In genomic region chr10:7121154-7121797, GRCh38 we compare ENCODE assay signal across 8 cellular contexts.
DNase-seq lines count a peak whose midpoint lies in the region; ATAC-seq, FAIRE-seq and TF ChIP-seq lines count a peak whose summit lies in the region.

No MANE protein-coding gene starts in this region.

- no peak overlapping the region for H3K9ac ChIP-seq in H1 (replicated peaks in 1 of 4; ENCODE audit: extremely low read depth in 1 of 4, low read depth in 3 of 4, low read length in 3 of 4)

- no peak overlapping the region for H2BK12ac ChIP-seq in H1 (ENCODE audit: low read depth, low read length)

- H3K27ac ChIP-seq in CD4-positive, alpha-beta T cell (ENCODE audit: low read depth, low read length): no peak overlapping the region
- no peak overlapping the region for H3K27ac ChIP-seq in H1 (ENCODE audit: low read depth, low read length)

- no peak overlapping the region for H3K4me3 Mint-ChIP-seq in CD4-positive, alpha-beta T cell
- peak overlapping the region in 7 of 10 donors; percentile 16 to 64 (median 35) for H3K4me3 Mint-ChIP-seq in naive thymus-derived CD8-positive, alpha-beta T cell

- no peak overlapping the region for H3K4me3 ChIP-seq in H1 (ENCODE audit: extremely low read depth in 1 of 4, insufficient read depth in 2 of 4, low read depth in 3 of 4, low read length in 4 of 4)

- H2BK15ac ChIP-seq in H1 (ENCODE audit: low read length): no peak overlapping the region

- ATAC-seq in CD4-positive, alpha-beta T cell (ENCODE audit: poor library complexity): peak; percentile 94
- ATAC-seq in GM19452 (IDR thresholded peaks at IDR 0.05; ENCODE audit: unreplicated experiment) (peak; percentile 64), HG03135 (IDR thresholded peaks at IDR 0.05; ENCODE audit: unreplicated experiment) (no peak)
- peak; percentile 97 to 98 for ATAC-seq in naive thymus-derived CD8-positive, alpha-beta T cell

- TF ChIP-seq EP300 in H1 (IDR thresholded peaks at IDR 0.05; ENCODE audit: borderline replicate concordance in 1 of 2, low read depth in 2 of 2, low read length in 2 of 2): no peak

- H2BK20ac ChIP-seq in H1 (ENCODE audit: low read length): no peak overlapping the region

- intact Hi-C loops in CD4-positive, alpha-beta T cell (cut with DNase I, micrococcal nuclease): loop anchor here (1.0 to 10.0 kb wide), 6 partner anchors 72 to 564 kb away; no protein-coding TSS in a partner anchor

- H4K8ac ChIP-seq in H1 (ENCODE audit: extremely low read depth, insufficient read depth, low read length): no peak overlapping the region

- TF ChIP-seq POLR2A in H1 (IDR thresholded peaks at IDR 0.05; ENCODE audit: control extremely low read depth in 1 of 2, low read depth in 2 of 2, low read length in 2 of 2): no peak

- POLR2A ChIA-PET in CD4-positive, alpha-beta T cell (lab: Charles Lee): interaction anchor here (1.1 kb wide), 1 partner anchor 250 kb away, joined by 3 read pairs; no protein-coding TSS in a partner anchor
- POLR2A ChIA-PET in H1 (lab: Charles Lee; ENCODE audit: partially characterized antibody): no interaction called here
- POLR2A ChIA-PET in naive thymus-derived CD8-positive, alpha-beta T cell (lab: Charles Lee): interaction anchor here (1.2 to 1.6 kb wide), 3 partner anchors 287 to 290 kb away, joined by 3 to 6 read pairs (median 5); partner anchors contain the start of gene SFMBT2

- TF ChIP-seq RAD21 in H1 (IDR thresholded peaks at IDR 0.05 in 1 of 2, conservative IDR thresholded peaks at IDR 0.05 in 1 of 2; ENCODE audit: low read depth in 2 of 2, low read length in 2 of 2): peak; percentile 84 to 86

- no peak overlapping the region for H2BK120ac ChIP-seq in H1 (replicated peaks; ENCODE audit: low read depth, low read length)

- WGBS in H1 (ENCODE audit: extremely low coverage in 1 of 2, insufficient coverage in 1 of 2, insufficient read length in 1 of 2, insufficient replicate concordance in 2 of 2, low coverage in 1 of 2, low lambda C conversion rate in 2 of 2, missing lambda C conversion rate in 1 of 2), 2 experiments: 45% methylated on average over 10 of the region's 10 CpGs; no CpG with 5 or more reads in 1 of the 2 experiments

- H3K9me3 Mint-ChIP-seq in CD4-positive, alpha-beta T cell: no peaks in the 10 kb centered on the region
- no peaks in the 10 kb centered on the region for H3K9me3 Mint-ChIP-seq in naive thymus-derived CD8-positive, alpha-beta T cell

- no peaks in the 10 kb centered on the region for H3K27me3 ChIP-seq in CD4-positive, alpha-beta T cell (ENCODE audit: control insufficient read depth, insufficient read depth, low read length)
- H3K27me3 ChIP-seq in H1 (replicated peaks in 1 of 4; ENCODE audit: control insufficient read depth in 3 of 4, extremely low read depth in 1 of 4, insufficient read depth in 3 of 4, low read length in 3 of 4): no peaks in the 10 kb centered on the region

- H2BK5ac ChIP-seq in H1 (ENCODE audit: low read depth, low read length): no peak overlapping the region

- H4K20me1 ChIP-seq in H1 (replicated peaks in 1 of 2; ENCODE audit: control insufficient read depth in 1 of 2, insufficient read depth in 2 of 2, low read length in 2 of 2): peaks cover 0 to 1% of the 10 kb centered on the region in 2 experiments

- H3K27ac Mint-ChIP-seq in CD4-positive, alpha-beta T cell: peak overlapping the region; percentile 65
- peak overlapping the region; percentile 20 to 98 (median 94) for H3K27ac Mint-ChIP-seq in naive thymus-derived CD8-positive, alpha-beta T cell

- no peaks in the 10 kb centered on the region for H3K79me2 ChIP-seq in H1 (ENCODE audit: control insufficient read depth in 1 of 2, insufficient read depth in 2 of 2, low read length in 2 of 2)

- no peak overlapping the region for H4K5ac ChIP-seq in H1 (ENCODE audit: insufficient read length, low read depth, low read length)

- H3K23me2 ChIP-seq in H1 (ENCODE audit: low read depth, low read length): no peaks in the 10 kb centered on the region; the same call in 1 of the 2 replicates

- no peaks in the 10 kb centered on the region for H3K4me1 ChIP-seq in H1 (replicated peaks in 1 of 4; ENCODE audit: control insufficient read depth in 3 of 4, insufficient read depth in 4 of 4, low read length in 3 of 4)

- H3K79me1 ChIP-seq in H1 (ENCODE audit: low read depth, low read length): no peaks in the 10 kb centered on the region

- no peak overlapping the region for H3K4ac ChIP-seq in H1 (replicated peaks; ENCODE audit: insufficient read length, low read depth, low read length)

- no peak overlapping the region for H2AFZ ChIP-seq in H1 (ENCODE audit: low read length)

- H3K27me3 Mint-ChIP-seq in CD4-positive, alpha-beta T cell: no peaks in the 10 kb centered on the region
- H3K27me3 Mint-ChIP-seq in naive thymus-derived CD8-positive, alpha-beta T cell: peaks cover 0 to 2% (median 0%) of the 10 kb centered on the region in 5 donors

- H3K9me3 ChIP-seq in CD4-positive, alpha-beta T cell (ENCODE audit: control insufficient read depth, low read length): no peaks in the 10 kb centered on the region
- no peaks in the 10 kb centered on the region for H3K9me3 ChIP-seq in H1 (ENCODE audit: insufficient read depth in 2 of 2, low read depth in 1 of 2, low read length in 1 of 2)

- CTCF ChIA-PET in CD4-positive, alpha-beta T cell (lab: Charles Lee): interaction anchor here (0.6 to 1.7 kb wide), 8 partner anchors 11 to 295 kb away, joined by 3 to 8 read pairs (median 4); partner anchors contain the start of gene SFMBT2
- CTCF ChIA-PET in H1 (lab: Charles Lee; ENCODE audit: partially characterized antibody): interaction anchor here (0.6 to 2.4 kb wide), 37 partner anchors 8 to 763 kb away, joined by 3 to 17 read pairs (median 4); no protein-coding TSS in a partner anchor

- no peak overlapping the region for H2AK5ac ChIP-seq in H1 (ENCODE audit: low read depth, low read length)

- H3K23ac ChIP-seq in H1 (ENCODE audit: insufficient read length): no peak overlapping the region

- no peak overlapping the region for H3K18ac ChIP-seq in H1 (ENCODE audit: extremely low read depth, low read length)

- TF ChIP-seq CTCF in CD4-positive, alpha-beta T cell (IDR thresholded peaks at IDR 0.05): peak; percentile 82
- TF ChIP-seq CTCF in H1 (IDR thresholded peaks at IDR 0.05; ENCODE audit: control extremely low read depth in 1 of 3, insufficient read depth in 1 of 3, low read depth in 1 of 3, low read length in 3 of 3): peak; percentile 71 to 84 (median 76)

- H3K4me2 ChIP-seq in H1 (ENCODE audit: insufficient read depth in 1 of 2, low read depth in 2 of 2, low read length in 2 of 2): no peak overlapping the region

- no peak overlapping the region for H4K91ac ChIP-seq in H1 (replicated peaks; ENCODE audit: insufficient read length, low read length)

- no peak overlapping the region for H3K56ac ChIP-seq in H1 (replicated peaks; ENCODE audit: insufficient read length, low read depth, low read length)

- H3K36me3 ChIP-seq in H1 (ENCODE audit: control insufficient read depth in 2 of 4, insufficient read depth in 4 of 4, low read length in 3 of 4): no peaks in the 10 kb centered on the region

- FAIRE-seq in H1 (lab: Jason Lieb, UNC): peak; percentile 95

- peaks cover 8% of the 10 kb centered on the region for H3K4me1 Mint-ChIP-seq in CD4-positive, alpha-beta T cell (ENCODE audit: low read depth)
- peaks cover 2 to 9% (median 7%) of the 10 kb centered on the region in 4 donors for H3K4me1 Mint-ChIP-seq in naive thymus-derived CD8-positive, alpha-beta T cell

- no peak overlapping the region for H3K14ac ChIP-seq in H1 (ENCODE audit: insufficient read length)

- DNase-seq in CD4-positive, alpha-beta T cell: peak; percentile 48 to 71 (median 56)
- DNase-seq in NCI-H1048 (lab: John Stamatoyannopoulos, UW): peak; percentile 5
- DNase-seq in activated CD4-positive, alpha-beta T cell treated with anti-CD3 and anti-CD28 coated beads, Interleukin-2, amount 50 U/mL, for 48 hours: peak; percentile 75 to 79
- peak; percentile 15 to 85 for DNase-seq in H1 (ENCODE audit: low read depth in 1 of 2, low spot score in 2 of 2)
- DNase-seq in naive thymus-derived CD8-positive, alpha-beta T cell: peak; percentile 64 to 91 (median 86)
- peak; percentile 79 for DNase-seq in superior temporal gyrus (ENCODE audit: extremely low spot score)

- H3K36me3 Mint-ChIP-seq in CD4-positive, alpha-beta T cell (ENCODE audit: low read depth): no peaks in the 10 kb centered on the region
- no peaks in the 10 kb centered on the region for H3K36me3 Mint-ChIP-seq in naive thymus-derived CD8-positive, alpha-beta T cell

TF ChIP-seq in H1, 55 proteins besides CTCF, POLR2A, EP300 and RAD21:
- TF ChIP-seq RXRA (IDR thresholded peaks at IDR 0.05; ENCODE audit: insufficient read depth, low read depth, low read length) (0 out of 2 replicates have a peak, but pooled peaks have one; percentile 26), BACH1 (IDR thresholded peaks at IDR 0.05; ENCODE audit: low read length) (no peak)

Comparison
In these comparisons a context has a peak if more than half of its experiments do, and no peak if none do; other contexts are left out.
1. DNase-seq: peak in every context shown above with its lines; median percentile 86 in naive thymus-derived CD8-positive, alpha-beta T cell; 79 in superior temporal gyrus; 77 in activated CD4-positive, alpha-beta T cell treated with anti-CD3 and anti-CD28 coated beads, Interleukin-2, amount 50 U/mL, for 48 hours; 56 in CD4-positive, alpha-beta T cell; 50 in H1; 5 in NCI-H1048.